ENCODE assay signal across 21 cellular contexts in genomic region chr19:416416-416815, GRCh38. TPM values are rescaled to one million over a fixed set of nuclear protein-coding genes. Genes with fewer than 3 reads are reported as not detected.
"Had no signal": no experiment of that assay in that cellular context is flagged by ENCODE, and none has a peak within 500 bp of the region (broad histone marks: within the 10 kb centered on the region; RNA-seq: fewer than 3 reads in every experiment).

No MANE protein-coding gene starts in this region.

- H3K4me1 ChIP-seq: thyroid gland had no signal

- H3K36me3 ChIP-seq: left lung, thyroid gland had no signal

- H3K4me3 ChIP-seq: left lung, thyroid gland had no signal

- H3K9me3 ChIP-seq: left lung, thyroid gland had no signal

- H3K27ac ChIP-seq: left lung, thyroid gland had no signal

- H3K27me3 ChIP-seq: thyroid gland had no signal

- FAIRE-seq: urothelium cell line had no signal

- DNase-seq: activated CD4-positive, alpha-beta memory T cell treated with anti-CD3 and anti-CD28 coated beads, Interleukin-2, amount 10 ng/mL, durations not matched to agents 7 days and 5 days; activated CD4-positive, alpha-beta T cell treated with anti-CD3 and anti-CD28 coated beads, Interleukin-2, amount 10 ng/mL, durations not matched to agents 24 days and 14 days; activated gamma-delta T cell; activated naive CD4-positive, alpha-beta T cell treated with anti-CD3 and anti-CD28 coated beads, Interleukin-2, amount 50 U/mL, for 16 hours; activated naive CD8-positive, alpha-beta T cell treated with anti-CD3 and anti-CD28 coated beads, Interleukin-2, amount 50 U/mL, for 24 hours; activated T-cell treated with anti-CD3 and anti-CD28 coated beads, Interleukin-2, amount 50 U/mL, for 72 hours; anterior cingulate cortex; caudate nucleus; dermis blood vessel endothelial cell; effector CD8-positive, alpha-beta T cell; erythroblast; foreskin fibroblast; immature natural killer cell; nucleus accumbens; stimulated activated CD4-positive, alpha-beta T cell treated with anti-CD3 and anti-CD28 coated beads, Interleukin-4, amount 100 ng/mL, for 1 hour; stimulated activated naive CD4-positive, alpha-beta T cell had no signal

- ATAC-seq: activated T-cell treated with anti-CD3 and anti-CD28 coated beads, Interleukin-2, amount 50 U/mL, for 72 hours; left lung had no signal

RNA-seq across cellular contexts. Expression of gene C2CD4C, which starts 7.5 kb away (rescaled TPM):
- total RNA-seq: kidney epithelial cell had no signal
- polyA plus RNA-seq: fibroblast of lung, immature natural killer cell had no signal

RNA-seq across cellular contexts. Expression of gene SHC2, which starts 44.4 kb away (rescaled TPM):
- total RNA-seq: activated CD4-positive, alpha-beta memory T cell treated with anti-CD3 and anti-CD28 coated beads, Interleukin-2, amount 10 ng/mL, durations not matched to agents 7 days and 5 days; activated CD4-positive, alpha-beta T cell treated with anti-CD3 and anti-CD28 coated beads, Interleukin-2, amount 10 ng/mL, durations not matched to agents 24 days and 14 days had no signal
- polyA plus RNA-seq: immature natural killer cell had no signal
